In genomic region chr2:144403940-144404339, GRCh38 we compare ENCODE assay signal across 11 cellular contexts.
DNase-seq lines count a peak whose midpoint lies in the region; ATAC-seq, FAIRE-seq and TF ChIP-seq lines count a peak whose summit lies in the region.
"Had no signal": no experiment of that assay in that cellular context is flagged by ENCODE, and none has a peak within 500 bp of the region (broad histone marks: within the 10 kb centered on the region; RNA-seq: fewer than 3 reads in every experiment).

No MANE protein-coding gene starts in this region.

- peaks cover 3% of the 10 kb centered on the region for H3K36me3 Mint-ChIP-seq in activated CD4-positive, alpha-beta T cell treated with anti-CD3 and anti-CD28 coated beads for 36 hours (ENCODE audit: low read depth)

- FAIRE-seq in kidney (lab: Jason Lieb, UNC) = no peak

- no peaks in the 10 kb centered on the region for H3K9me3 ChIP-seq in kidney (ENCODE audit: control insufficient read depth in 1 of 2, low read length in 2 of 2)

- intact Hi-C loops in kidney (cut with DNase I) = no loop called here
- intact Hi-C loops in sciatic nerve (cut with DNase I) = no loop called here
- intact Hi-C loops in activated CD4-positive, alpha-beta T cell treated with anti-CD3 and anti-CD28 coated beads for 36 hours (cut with DNase I, micrococcal nuclease) = no loop called here

- peaks cover 7 to 25% of the 10 kb centered on the region in 2 donors for H3K36me3 ChIP-seq in kidney (ENCODE audit: control insufficient read depth in 1 of 2, insufficient read depth in 2 of 2, low read length in 2 of 2)

- no peaks in the 10 kb centered on the region for H3K9me3 Mint-ChIP-seq in activated CD4-positive, alpha-beta T cell treated with anti-CD3 and anti-CD28 coated beads for 36 hours (ENCODE audit: low read depth)
- H3K9me3 Mint-ChIP-seq: naive thymus-derived CD4-positive, alpha-beta T cell had no signal

- no peak overlapping the region for H3K4me3 ChIP-seq in kidney (ENCODE audit: low read length in 2 of 2)
- H3K4me3 ChIP-seq: coronary artery had no signal

- POLR2A ChIA-PET in activated CD4-positive, alpha-beta T cell treated with anti-CD3 and anti-CD28 coated beads for 36 hours (lab: Charles Lee) = no interaction called here

- no peak for TF ChIP-seq CTCF in kidney (IDR thresholded peaks at IDR 0.05; ENCODE audit: borderline replicate concordance, extremely low read depth, insufficient read depth)

- peaks cover 6% of the 10 kb centered on the region for H3K27me3 Mint-ChIP-seq in activated CD4-positive, alpha-beta T cell treated with anti-CD3 and anti-CD28 coated beads for 36 hours

- no peak overlapping the region for H3K4me3 Mint-ChIP-seq in activated CD4-positive, alpha-beta T cell treated with anti-CD3 and anti-CD28 coated beads for 36 hours
- H3K4me3 Mint-ChIP-seq: naive thymus-derived CD4-positive, alpha-beta T cell had no signal

- H3K27ac ChIP-seq in kidney (ENCODE audit: low read depth in 2 of 2, low read length in 2 of 2) = no peak overlapping the region

- ATAC-seq in sciatic nerve = peak; percentile 13
- no peak for ATAC-seq in activated CD4-positive, alpha-beta T cell treated with anti-CD3 and anti-CD28 coated beads for 36 hours
- no peak for ATAC-seq in GM21423 (IDR thresholded peaks at IDR 0.05; ENCODE audit: unreplicated experiment)
- ATAC-seq: naive thymus-derived CD4-positive, alpha-beta T cell had no signal

- DNase-seq in DMS 273 (lab: John Stamatoyannopoulos, UW; ENCODE audit: unreplicated experiment) (peak; percentile 93), UCSD-AML1 (lab: John Stamatoyannopoulos, UW; ENCODE audit: unreplicated experiment) (peak; percentile 7), kidney (peak; percentile 56), sciatic nerve (ENCODE audit: low spot score) (no peak), nucleus accumbens (lab: John Stamatoyannopoulos, UW) (no peak)
- DNase-seq in activated CD4-positive, alpha-beta T cell treated with anti-CD3 and anti-CD28 coated beads for 36 hours = no peak
- DNase-seq in activated CD4-positive, alpha-beta T cell treated with anti-CD3 and anti-CD28 coated beads, Interleukin-2, amount 50 U/mL, for 4 hours = no peak
- DNase-seq: naive thymus-derived CD4-positive, alpha-beta T cell; NCI-H748 treated with DMSO at 0.1 percent for 48 hours had no signal

- peaks cover 0 to 5% of the 10 kb centered on the region in 2 donors for H3K4me1 ChIP-seq in kidney (ENCODE audit: control insufficient read depth in 1 of 2, insufficient read depth in 1 of 2, low read depth in 1 of 2, low read length in 2 of 2)

- no peak overlapping the region for H3K9ac ChIP-seq in kidney (ENCODE audit: low read length in 2 of 2)

- CTCF ChIA-PET in activated CD4-positive, alpha-beta T cell treated with anti-CD3 and anti-CD28 coated beads for 36 hours (lab: Charles Lee) = no interaction called here

- H3K4me1 Mint-ChIP-seq in activated CD4-positive, alpha-beta T cell treated with anti-CD3 and anti-CD28 coated beads for 36 hours = no peaks in the 10 kb centered on the region

- no peak overlapping the region for H3K27ac Mint-ChIP-seq in activated CD4-positive, alpha-beta T cell treated with anti-CD3 and anti-CD28 coated beads for 36 hours
- H3K27ac Mint-ChIP-seq: naive thymus-derived CD4-positive, alpha-beta T cell had no signal

Comparison
In these comparisons a context has a peak if more than half of its experiments do, and no peak if none do; other contexts are left out.
1. DNase-seq: peak in DMS 273 (single experiment), UCSD-AML1 (single experiment) and kidney (single experiment); none in sciatic nerve (single experiment), nucleus accumbens (0 of 56), activated CD4-positive, alpha-beta T cell treated with anti-CD3 and anti-CD28 coated beads for 36 hours (single experiment) and activated CD4-positive, alpha-beta T cell treated with anti-CD3 and anti-CD28 coated beads, Interleukin-2, amount 50 U/mL, for 4 hours (0 of 2).